Comparison of ENCODE assay signal across 9 cellular contexts in the genomic region with DNA sequence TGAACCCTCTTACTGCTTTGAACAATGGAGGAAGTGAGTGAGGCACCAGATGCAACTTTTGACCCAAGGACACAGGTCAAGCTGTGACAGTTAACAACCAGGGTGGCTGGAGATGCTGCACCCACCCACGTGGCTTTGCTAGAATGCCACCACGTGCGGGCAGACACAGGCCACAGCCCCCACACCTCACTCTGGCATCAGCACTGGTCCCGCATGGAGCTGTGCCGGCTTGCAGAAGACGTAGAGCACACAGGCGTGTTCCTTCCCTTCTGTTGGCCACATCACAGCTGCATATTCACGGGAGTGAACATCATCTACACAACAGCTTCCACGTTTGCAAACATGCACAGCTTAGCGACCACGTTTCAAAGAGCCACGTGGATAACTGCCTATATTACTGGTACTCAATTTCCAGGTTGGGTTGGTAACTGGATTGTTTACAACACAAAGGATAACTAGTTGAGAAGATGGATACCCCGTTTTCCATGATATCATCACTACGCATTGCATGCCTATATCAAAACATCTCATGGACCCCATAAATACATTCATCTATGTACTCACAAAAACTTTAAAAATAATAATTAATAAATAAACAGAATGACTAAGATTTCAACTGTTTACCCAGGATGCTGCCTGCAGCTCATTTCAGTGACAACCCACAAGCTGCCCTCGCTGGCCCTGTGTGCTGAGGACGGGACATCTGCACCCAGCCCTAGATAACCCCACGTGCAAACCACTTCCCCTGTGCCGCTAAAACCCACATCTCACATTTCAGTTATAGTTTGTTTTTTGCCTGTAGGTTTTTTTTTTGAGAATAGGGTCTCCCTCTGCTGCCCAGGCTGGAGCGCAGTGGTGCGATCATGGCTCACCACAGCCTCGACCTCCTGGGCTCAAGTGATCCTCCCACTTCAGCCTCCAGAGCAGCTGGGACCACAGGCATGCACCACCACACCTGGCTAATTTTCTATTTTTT.
DNase-seq lines count a peak whose midpoint lies in the region; ATAC-seq and TF ChIP-seq lines count a peak whose summit lies in the region.
"Had no signal": no experiment of that assay in that cellular context is flagged by ENCODE, and none has a peak within 500 bp of the region (broad histone marks: within the 10 kb centered on the region; RNA-seq: fewer than 3 reads in every experiment).

No MANE protein-coding gene starts in this region.

- H3K36me3 Mint-ChIP-seq in activated B cell treated with CpG ODN at 0.5 μM for 24 hours (ENCODE audit: low read depth) (peaks cover 34% of the 10 kb centered on the region), glutamatergic neuron (ENCODE audit: unreplicated experiment) (no peaks in the 10 kb centered on the region)

- CTCF ChIA-PET in activated B cell treated with CpG ODN at 0.5 μM for 24 hours (lab: Charles Lee) = no interaction called here

- peak; percentile 32 for DNase-seq in activated naive CD4-positive, alpha-beta T cell treated with Interleukin-2 at 50 U/mL for 16 hours
- DNase-seq in activated naive CD4-positive, alpha-beta T cell treated with anti-CD3 and anti-CD28 coated beads, Interleukin-2, amount 50 U/mL, for 16 hours = no peak
- DNase-seq in activated B cell treated with CpG ODN at 0.5 μM for 24 hours = no peak
- DNase-seq in glutamatergic neuron = no peak
- peak; percentile 50 for DNase-seq in transverse colon
- no peak for DNase-seq in nucleus accumbens (lab: John Stamatoyannopoulos, UW)
- no peak for DNase-seq in lower leg skin (ENCODE audit: low spot score in 2 of 2)
- DNase-seq: mammary epithelial cell had no signal

- H3K36me3 ChIP-seq in transverse colon = no peaks in the 10 kb centered on the region

- no peaks in the 10 kb centered on the region for H3K9me3 ChIP-seq in transverse colon

- H3K4me3 Mint-ChIP-seq in activated B cell treated with CpG ODN at 0.5 μM for 24 hours (peak overlapping the region; percentile 38), glutamatergic neuron (ENCODE audit: unreplicated experiment) (peak overlapping the region; percentile 65)

- peak overlapping the region in 2 of 4 donors; percentile 0 to 10 for H3K27ac ChIP-seq in transverse colon

- H3K4me1 ChIP-seq in transverse colon = peaks cover 21 to 91% (median 61%) of the 10 kb centered on the region in 4 donors

- TF ChIP-seq POLR2A in transverse colon (IDR thresholded peaks at IDR 0.05) (no peak), lower leg skin (IDR thresholded peaks at IDR 0.05) (no peak)

- H3K27me3 Mint-ChIP-seq in activated B cell treated with CpG ODN at 0.5 μM for 24 hours (no peaks in the 10 kb centered on the region), glutamatergic neuron (ENCODE audit: unreplicated experiment) (peaks cover 17% of the 10 kb centered on the region)

- ATAC-seq in activated B cell treated with CpG ODN at 0.5 μM for 24 hours (ENCODE audit: low read depth) (no peak), GM21526 (IDR thresholded peaks at IDR 0.05; ENCODE audit: low FRiP score, unreplicated experiment) (no peak)

- POLR2A ChIA-PET in activated B cell treated with CpG ODN at 0.5 μM for 24 hours (lab: Charles Lee) = interaction anchor here (0.5 to 1.3 kb wide), 2 partner anchors 127 to 131 kb away, joined by 4 to 5 read pairs; no protein-coding TSS in a partner anchor

- TF ChIP-seq EP300 in transverse colon (IDR thresholded peaks at IDR 0.05; ENCODE audit: low read depth) = no peak

- H3K4me3 ChIP-seq in transverse colon (no peak overlapping the region), lower leg skin (ENCODE audit: low read depth, poor library complexity, severe bottlenecking) (no peak overlapping the region)

- H3K27ac Mint-ChIP-seq in activated B cell treated with CpG ODN at 0.5 μM for 24 hours = no peak overlapping the region
- peak overlapping the region; percentile 96 for H3K27ac Mint-ChIP-seq in glutamatergic neuron (ENCODE audit: unreplicated experiment)

- intact Hi-C loops in activated B cell treated with CpG ODN at 0.5 μM for 24 hours (cut with micrococcal nuclease) = loop anchor here (2.0 kb wide), 1 partner anchor 150 kb away; a partner anchor contains a TSS
- intact Hi-C loops in transverse colon (cut with DNase I; ENCODE audit: low total_unique reads) = no loop called here
- intact Hi-C loops in lower leg skin (cut with DNase I; ENCODE audit: low total_unique reads) = no loop called here

- 69 to 82% methylated on average over 7 to 21 of the region's 21 CpGs for WGBS in transverse colon (ENCODE audit: low coverage in 1 of 2), 2 donors
- 70 to 74% methylated on average over 21 of the region's 21 CpGs for WGBS in lower leg skin, 2 donors

- TF ChIP-seq CTCF in activated B cell treated with CpG ODN at 0.5 μM for 24 hours (IDR thresholded peaks at IDR 0.05) (no peak), glutamatergic neuron (IDR thresholded peaks at IDR 0.05; ENCODE audit: partially characterized antibody, unreplicated experiment) (no peak), transverse colon (IDR thresholded peaks at IDR 0.05) (no peak), lower leg skin (IDR thresholded peaks at IDR 0.05) (no peak)

- in situ Hi-C loops in transverse colon (cut with MboI; ENCODE audit: low pct_ligation_motif_present in 1 of 4, low pct_unique_long_range_greater_than_20kb in 1 of 4, low sequenced_read_pairs in 3 of 4) = no loop called here

- H3K4me1 Mint-ChIP-seq in activated B cell treated with CpG ODN at 0.5 μM for 24 hours = peaks cover 85% of the 10 kb centered on the region
- peaks cover 78% of the 10 kb centered on the region for H3K4me1 Mint-ChIP-seq in glutamatergic neuron (ENCODE audit: low read depth, unreplicated experiment)

- no peaks in the 10 kb centered on the region for H3K9me3 Mint-ChIP-seq in activated B cell treated with CpG ODN at 0.5 μM for 24 hours
- H3K9me3 Mint-ChIP-seq in glutamatergic neuron (ENCODE audit: unreplicated experiment) = peaks cover 36% of the 10 kb centered on the region

- H3K27me3 ChIP-seq in transverse colon = no peaks in the 10 kb centered on the region

Comparison
In these comparisons a context has a peak if more than half of its experiments do, and no peak if none do; other contexts are left out.
1. DNase-seq: peak in activated naive CD4-positive, alpha-beta T cell treated with Interleukin-2 at 50 U/mL for 16 hours (single experiment) and transverse colon (single experiment); none in activated naive CD4-positive, alpha-beta T cell treated with anti-CD3 and anti-CD28 coated beads, Interleukin-2, amount 50 U/mL, for 16 hours (single experiment), activated B cell treated with CpG ODN at 0.5 μM for 24 hours (single experiment), glutamatergic neuron (single experiment), nucleus accumbens (0 of 56) and lower leg skin (0 of 2).